ENCODE assay signal across 1 cellular context in genomic region chr14:94850332-94851211, GRCh38.
A peak's percentile ranks its signal among the peaks of the same experiment; 100 is the strongest.
TF ChIP-seq lines count a peak whose summit lies in the region.

No MANE protein-coding gene starts in this region.

TF ChIP-seq in IMR-90, 13 proteins besides CTCF, POLR2A, EP300 and RAD21:
- no peak for TF ChIP-seq SMC3 (IDR thresholded peaks at IDR 0.05; ENCODE audit: low read depth, low read length)
- no peak for TF ChIP-seq RFX5 (IDR thresholded peaks at IDR 0.05; ENCODE audit: low read depth, low read length)
- 0 out of 2 replicates have a peak, but pooled peaks have one; percentile 17 for TF ChIP-seq CEBPB (IDR thresholded peaks at IDR 0.05; ENCODE audit: low read depth, low read length)
- no peak for TF ChIP-seq USF2 (IDR thresholded peaks at IDR 0.05; ENCODE audit: low read depth, low read length)
- no peak for TF ChIP-seq MXI1 (IDR thresholded peaks at IDR 0.05; ENCODE audit: borderline replicate concordance, low read depth, low read length)
- no peak for TF ChIP-seq ELK1 (IDR thresholded peaks at IDR 0.05; ENCODE audit: borderline replicate concordance, low read depth, low read length)
- no peak for TF ChIP-seq MAZ (IDR thresholded peaks at IDR 0.05; ENCODE audit: borderline replicate concordance, low read depth, low read length)
TF ChIP-seq in IMR-90: peak in this region for 1.
